In genomic region chr1:151831605-151832004, GRCh38 we compare ENCODE assay signal across 1 cellular context.
TF ChIP-seq lines count a peak whose summit lies in the region.

TSS of gene RORC (minus strand) at chr1:151831802. CDS start at chr1:151831764, 38 bp downstream.

TF ChIP-seq in K562, 482 proteins besides CTCF, POLR2A, EP300 and RAD21 (continued from another document):
- no peak for TF ChIP-seq MCM7 (IDR thresholded peaks at IDR 0.05)
- TF ChIP-seq RBM17 (IDR thresholded peaks at IDR 0.05; ENCODE audit: borderline replicate concordance, low read depth, low read length), result no peak
- TF ChIP-seq ZNF324 (CRISPR knock-in tag; IDR thresholded peaks at IDR 0.05), result no peak
- TF ChIP-seq THRA (IDR thresholded peaks at IDR 0.05), result no peak
- no peak for TF ChIP-seq KDM2B (CRISPR knock-in tag; IDR thresholded peaks at IDR 0.05)
- TF ChIP-seq SMAD4 (CRISPR knock-in tag; conservative IDR thresholded peaks at IDR 0.05), result no peak
- TF ChIP-seq ZNF57 (CRISPR knock-in tag; IDR thresholded peaks at IDR 0.05), result no peak
- no peak for TF ChIP-seq THRAP3 (IDR thresholded peaks at IDR 0.05; ENCODE audit: borderline replicate concordance)
- no peak for TF ChIP-seq ESRRB (CRISPR knock-in tag; IDR thresholded peaks at IDR 0.05; ENCODE audit: borderline replicate concordance)
- no peak for TF ChIP-seq HOMEZ (CRISPR knock-in tag; IDR thresholded peaks at IDR 0.05)
- TF ChIP-seq MYBL2 (IDR thresholded peaks at IDR 0.05; ENCODE audit: low read depth), result no peak
- TF ChIP-seq MYBL2 (CRISPR knock-in tag; IDR thresholded peaks at IDR 0.05; ENCODE audit: borderline replicate concordance), result no peak
- TF ChIP-seq HEY1 (CRISPR knock-in tag; IDR thresholded peaks at IDR 0.05; ENCODE audit: borderline replicate concordance), result no peak
- TF ChIP-seq STAT5A (IDR thresholded peaks at IDR 0.05; ENCODE audit: borderline replicate concordance, low read length), result no peak
- no peak for TF ChIP-seq MTA3 (IDR thresholded peaks at IDR 0.05; ENCODE audit: borderline replicate concordance)
- no peak for TF ChIP-seq DNMT1 (IDR thresholded peaks at IDR 0.05)
- no peak for TF ChIP-seq TRIM28 (IDR thresholded peaks at IDR 0.05)
